Comparison of ENCODE assay signal across 10 cellular contexts in genomic region chr6:108671790-108672189, GRCh38.
"Had no signal": no experiment of that assay in that cellular context is flagged by ENCODE, and none has a peak within 500 bp of the region (broad histone marks: within the 10 kb centered on the region; RNA-seq: fewer than 3 reads in every experiment).

No MANE protein-coding gene starts in this region.

- H3K27ac ChIP-seq: testis had no signal

- H3K4me3 ChIP-seq: testis had no signal

- ATAC-seq: activated T-helper 17 cell treated with anti-CD3 and anti-CD28 coated beads, Interleukin-2, amount 50 U/mL, for 72 hours; effector memory CD8-positive, alpha-beta T cell; stimulated activated naive CD8-positive, alpha-beta T cell treated with anti-CD3 and anti-CD28 coated beads, Interleukin-15, Interleukin-2, amounts not matched to agents 100 U/mL and 50 U/mL, for 24 hours; T-helper 17 cell had no signal

- H3K9me3 ChIP-seq: testis had no signal

- H3K27me3 ChIP-seq: testis had no signal

- DNase-seq: activated CD4-positive, alpha-beta T cell treated with anti-CD3 and anti-CD28 coated beads, Interleukin-2, amount 10 ng/mL, durations not matched to agents 7 days and 5 days; activated CD4-positive, CD25-positive, alpha-beta regulatory T cell; activated CD8-positive, alpha-beta memory T cell treated with anti-CD3 and anti-CD28 coated beads for 24 hours; activated naive CD4-positive, alpha-beta T cell treated with anti-CD3 and anti-CD28 coated beads, Interleukin-2, amount 10 ng/mL, durations not matched to agents 7 days and 5 days; effector memory CD8-positive, alpha-beta T cell; stimulated activated CD4-positive, alpha-beta T cell treated with anti-CD3 and anti-CD28 coated beads, Interleukin-12 subunit alpha, Interleukin-12 subunit beta, amount 100 ng/mL, for 4 hours; stimulated activated naive CD8-positive, alpha-beta T cell treated with anti-CD3 and anti-CD28 coated beads, Interleukin-15, Interleukin-2, amounts not matched to agents 100 U/mL and 50 U/mL, for 24 hours; T-helper 17 cell had no signal
